ENCODE assay signal across 20 cellular contexts in the genomic region with DNA sequence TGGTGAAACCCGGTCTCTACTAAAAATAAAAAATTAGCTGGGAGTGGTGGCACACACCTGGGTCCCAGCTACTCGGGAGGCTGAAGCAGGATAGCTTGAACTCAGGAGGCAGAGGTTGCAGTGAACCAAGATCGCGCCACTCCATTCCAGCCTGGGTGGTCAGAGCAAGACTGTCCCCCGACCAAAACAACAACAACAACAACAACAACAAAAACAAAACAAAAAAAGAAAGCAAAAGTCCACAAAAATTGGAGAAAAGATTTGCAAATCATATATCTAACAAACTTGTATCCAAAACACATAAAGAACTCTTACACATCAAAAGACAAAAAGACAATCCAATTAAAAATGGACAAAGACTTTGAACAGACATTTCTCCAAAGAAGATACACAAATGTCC.
"Had no signal": no experiment of that assay in that cellular context is flagged by ENCODE, and none has a peak within 500 bp of the region (broad histone marks: within the 10 kb centered on the region; RNA-seq: fewer than 3 reads in every experiment).

No MANE protein-coding gene starts in this region.

- H3K4me1 ChIP-seq: gastrocnemius medialis, left lung, suprapubic skin had no signal

- H3K27me3 Mint-ChIP-seq: activated B cell treated with CpG ODN at 0.5 μM for 24 hours; brain; progenitor cell of endocrine pancreas; stimulated activated naive CD8-positive, alpha-beta T cell treated with anti-CD3 and anti-CD28 coated beads, Interleukin-15, Interleukin-2, amounts not matched to agents 100 ng/mL and 50 ng/mL, for 24 hours had no signal

- H3K36me3 ChIP-seq: left lung, suprapubic skin, transverse colon, vagina had no signal

- H3K27ac Mint-ChIP-seq: activated B cell treated with CpG ODN at 0.5 μM for 24 hours; activated T-helper 1 cell treated with anti-CD3 and anti-CD28 coated beads, Interleukin-12 subunit alpha, Interleukin-12 subunit beta, Interleukin-2, Interleukin-4 antibody, amounts not matched to agents 30 ng/mL and 10 ng/mL and 1 ng/mL, durations not matched to agents 14 hours and 24 hours and 36 hours; stimulated activated naive CD8-positive, alpha-beta T cell treated with anti-CD3 and anti-CD28 coated beads, Interleukin-15, Interleukin-2, amounts not matched to agents 100 ng/mL and 50 ng/mL, for 24 hours had no signal

- DNase-seq: activated B cell treated with CpG ODN at 0.5 μM for 24 hours; activated CD4-positive, alpha-beta T cell treated with anti-CD3 and anti-CD28 coated beads for 48 hours; central memory CD4-positive, alpha-beta T cell; gastrocnemius medialis; head of caudate nucleus; left lung; mammary epithelial cell; stimulated activated CD4-positive, alpha-beta T cell treated with anti-CD3 and anti-CD28 coated beads, Interleukin-12 subunit alpha, Interleukin-12 subunit beta, amount 100 ng/mL, for 4 hours; stimulated activated CD4-positive, alpha-beta T cell treated with anti-CD3 and anti-CD28 coated beads, Interleukin-1b, Interleukin-23, amount 100 ng/mL, for 48 hours; stimulated activated CD8-positive, alpha-beta memory T cell treated with anti-CD3 and anti-CD28 coated beads, Interleukin-4, amount 100 ng/mL, for 48 hours; SW 1271; transverse colon had no signal

- H3K4me3 Mint-ChIP-seq: activated B cell treated with CpG ODN at 0.5 μM for 24 hours; activated T-helper 1 cell treated with anti-CD3 and anti-CD28 coated beads, Interleukin-12 subunit alpha, Interleukin-12 subunit beta, Interleukin-2, Interleukin-4 antibody, amounts not matched to agents 30 ng/mL and 10 ng/mL and 1 ng/mL, durations not matched to agents 14 hours and 24 hours and 36 hours; brain; neural crest cell; stimulated activated naive CD8-positive, alpha-beta T cell treated with anti-CD3 and anti-CD28 coated beads, Interleukin-15, Interleukin-2, amounts not matched to agents 100 ng/mL and 50 ng/mL, for 24 hours had no signal

- H3K27ac ChIP-seq: coronary artery, gastrocnemius medialis, left lung, suprapubic skin, transverse colon, vagina had no signal

- H3K4me3 ChIP-seq: coronary artery, gastrocnemius medialis, left lung, suprapubic skin, transverse colon, vagina had no signal

- ATAC-seq: gastrocnemius medialis, left lung had no signal

- H3K9me3 ChIP-seq: gastrocnemius medialis, left lung, suprapubic skin, transverse colon, vagina had no signal

- H3K9me3 Mint-ChIP-seq: activated T-helper 1 cell treated with anti-CD3 and anti-CD28 coated beads, Interleukin-12 subunit alpha, Interleukin-12 subunit beta, Interleukin-2, Interleukin-4 antibody, amounts not matched to agents 30 ng/mL and 10 ng/mL and 1 ng/mL, durations not matched to agents 14 hours and 24 hours and 36 hours; brain; neural crest cell; stimulated activated naive CD8-positive, alpha-beta T cell treated with anti-CD3 and anti-CD28 coated beads, Interleukin-15, Interleukin-2, amounts not matched to agents 100 ng/mL and 50 ng/mL, for 24 hours had no signal

- H3K27me3 ChIP-seq: gastrocnemius medialis, left lung, suprapubic skin, transverse colon, vagina had no signal
